ENCODE assay signal across 10 cellular contexts in genomic region chr2:41981417-41981816, GRCh38.
"Had no signal": no experiment of that assay in that cellular context is flagged by ENCODE, and none has a peak within 500 bp of the region (broad histone marks: within the 10 kb centered on the region; RNA-seq: fewer than 3 reads in every experiment).

No MANE protein-coding gene starts in this region.

- FAIRE-seq: HepG2, HTR-8/SVneo, K562 had no signal

- H3K27ac ChIP-seq: HL-60, KMS-11 had no signal

- DNase-seq: IMR-90, Karpas-422, Kasumi-1, KBM-7, KG1 had no signal

- ATAC-seq: HepG2, K562 had no signal

- H3K4me3 ChIP-seq: K562 had no signal

- H3K9ac ChIP-seq: KMS-11 had no signal

- H3K4me2 ChIP-seq: KMS-11 had no signal
